19 cellular contexts compared by ENCODE assay signal in genomic region chr11:100573911-100574513, GRCh38.
"Had no signal": no experiment of that assay in that cellular context is flagged by ENCODE, and none has a peak within 500 bp of the region (broad histone marks: within the 10 kb centered on the region; RNA-seq: fewer than 3 reads in every experiment).

No MANE protein-coding gene starts in this region.

- H3K4me3 Mint-ChIP-seq: natural killer cell had no signal

- ATAC-seq: lower lobe of right lung, mucosa of descending colon, natural killer cell had no signal

- DNase-seq: activated CD4-positive, alpha-beta T cell treated with anti-CD3 and anti-CD28 coated beads, Interleukin-2, amount 50 U/mL, for 48 hours; activated CD4-positive, CD25-positive, alpha-beta regulatory T cell treated with anti-CD3 and anti-CD28 coated beads, Interleukin-2, amount 50 U/mL, for 72 hours; activated naive CD4-positive, alpha-beta T cell treated with Interleukin-2 at 50 U/mL for 16 hours; adrenal gland; central memory CD4-positive, alpha-beta T cell; effector CD4-positive, alpha-beta T cell; hypothalamus; lower lobe of right lung; mucosa of descending colon; natural killer cell; nucleus accumbens; sigmoid colon; stimulated activated CD4-positive, alpha-beta T cell treated with anti-CD3 and anti-CD28 coated beads, Interleukin-12 subunit alpha, Interleukin-12 subunit beta, amount 100 ng/mL, for 4 hours; stimulated activated naive CD4-positive, alpha-beta T cell treated with Interleukin-2 at 50 U/mL for 16 hours; T-helper 9 cell; upper lobe of left lung had no signal

- H3K36me3 ChIP-seq: adrenal gland, lower lobe of right lung, prostate gland, sigmoid colon, suprapubic skin, upper lobe of left lung had no signal

- H3K27ac Mint-ChIP-seq: natural killer cell had no signal

- H3K4me1 Mint-ChIP-seq: natural killer cell had no signal

- H3K27me3 ChIP-seq: adrenal gland, sigmoid colon, suprapubic skin, upper lobe of left lung had no signal

- H3K27ac ChIP-seq: adrenal gland, coronary artery, lower lobe of right lung, prostate gland, sigmoid colon, suprapubic skin, upper lobe of left lung had no signal

- H3K9me3 ChIP-seq: adrenal gland, lower lobe of right lung, mucosa of descending colon, prostate gland, sigmoid colon, suprapubic skin, upper lobe of left lung had no signal

- H3K9me3 Mint-ChIP-seq: natural killer cell had no signal

- H3K4me3 ChIP-seq: adrenal gland, coronary artery, lower lobe of right lung, mucosa of descending colon, prostate gland, sigmoid colon, suprapubic skin, upper lobe of left lung had no signal

- H3K36me3 Mint-ChIP-seq: natural killer cell had no signal

- H3K4me1 ChIP-seq: adrenal gland, lower lobe of right lung, prostate gland, suprapubic skin had no signal
